8 cellular contexts compared by ENCODE assay signal in genomic region chr1:205354259-205354904, GRCh38. TPM values are rescaled to one million over a fixed set of nuclear protein-coding genes. Genes with fewer than 3 reads are reported as not detected.
DNase-seq lines count a peak whose midpoint lies in the region; ATAC-seq and FAIRE-seq lines count a peak whose summit lies in the region.

No MANE protein-coding gene starts in this region.

- H3K4me1 Mint-ChIP-seq in stimulated activated naive CD8-positive, alpha-beta T cell treated with anti-CD3 and anti-CD28 coated beads, Interleukin-15, amount 100 ng/mL, for 72 hours: no peaks in the 10 kb centered on the region

- FAIRE-seq in A204.1 (lab: Jason Lieb, UNC) (peak; percentile 60), GM19239 (lab: Jason Lieb, UNC) (peak; percentile 70)

- ATAC-seq in stimulated activated naive CD8-positive, alpha-beta T cell treated with anti-CD3 and anti-CD28 coated beads, Interleukin-15, amount 100 ng/mL, for 72 hours: peak; percentile 71
- no peak for ATAC-seq in HG03280 (IDR thresholded peaks at IDR 0.05; ENCODE audit: unreplicated experiment)

- H3K27ac Mint-ChIP-seq in stimulated activated naive CD8-positive, alpha-beta T cell treated with anti-CD3 and anti-CD28 coated beads, Interleukin-15, amount 100 ng/mL, for 72 hours: no peak overlapping the region

- no peaks in the 10 kb centered on the region for H3K9me3 Mint-ChIP-seq in stimulated activated naive CD8-positive, alpha-beta T cell treated with anti-CD3 and anti-CD28 coated beads, Interleukin-15, amount 100 ng/mL, for 72 hours

- DNase-seq in GM19239 (ENCODE audit: insufficient read length, low spot score) (peak; percentile 28), NCI-H524 (lab: John Stamatoyannopoulos, UW) (peak; percentile 67 to 80), mucosa of gallbladder (ENCODE audit: low spot score) (peak; percentile 76)
- DNase-seq in activated CD4-positive, alpha-beta T cell treated with anti-CD3 and anti-CD28 coated beads, Interleukin-2, amount 50 U/mL, for 48 hours: peak; percentile 55 to 71
- DNase-seq in effector CD8-positive, alpha-beta T cell (lab: John Stamatoyannopoulos, UW): peak; percentile 48
- peak; percentile 48 to 56 for DNase-seq in stimulated activated naive CD8-positive, alpha-beta T cell treated with anti-CD3 and anti-CD28 coated beads, Interleukin-15, amount 100 ng/mL, for 72 hours

- H3K27me3 Mint-ChIP-seq in stimulated activated naive CD8-positive, alpha-beta T cell treated with anti-CD3 and anti-CD28 coated beads, Interleukin-15, amount 100 ng/mL, for 72 hours: peaks cover 20% of the 10 kb centered on the region

- no peak overlapping the region for H3K4me3 Mint-ChIP-seq in stimulated activated naive CD8-positive, alpha-beta T cell treated with anti-CD3 and anti-CD28 coated beads, Interleukin-15, amount 100 ng/mL, for 72 hours

RNA-seq across cellular contexts. Expression of gene KLHDC8A, which starts 2.3 kb away (rescaled TPM):
- 2.2 TPM for total RNA-seq in mucosa of gallbladder

RNA-seq across cellular contexts. Expression of gene NUAK2, which starts 32.8 kb away (rescaled TPM):
- total RNA-seq in mucosa of gallbladder: 6.7 TPM
